Comparison of ENCODE assay signal across 9 cellular contexts in genomic region chr13:110911880-110912279, GRCh38. TPM values are rescaled to one million over a fixed set of nuclear protein-coding genes. Genes with fewer than 3 reads are reported as not detected.
DNase-seq lines count a peak whose midpoint lies in the region; ATAC-seq and TF ChIP-seq lines count a peak whose summit lies in the region.
"Had no signal": no experiment of that assay in that cellular context is flagged by ENCODE, and none has a peak within 500 bp of the region (broad histone marks: within the 10 kb centered on the region; RNA-seq: fewer than 3 reads in every experiment).

No MANE protein-coding gene starts in this region.

- TF ChIP-seq EP300 in sigmoid colon (IDR thresholded peaks at IDR 0.05), result no peak

- no peaks in the 10 kb centered on the region for H3K9me2 ChIP-seq in HCT116 (ENCODE audit: insufficient read depth)

- peak overlapping the region; percentile 98 for H3K9ac ChIP-seq in HCT116 (ENCODE audit: low read length)

- ATAC-seq in HCT116 (no peak), GM21737 (IDR thresholded peaks at IDR 0.05; ENCODE audit: unreplicated experiment) (no peak), GM21447 (IDR thresholded peaks at IDR 0.05; ENCODE audit: unreplicated experiment) (no peak)

- intact Hi-C loops in HCT116 (cut with micrococcal nuclease), result loop anchor here (10.0 kb wide), 1 partner anchor 133 kb away; no protein-coding TSS in a partner anchor
- intact Hi-C loops in sigmoid colon (cut with DNase I), result loop anchor here (5.0 kb wide), 1 partner anchor 295 kb away; the partner anchor contains the start of gene NAXD

- peak overlapping the region; percentile 100 for H3K27ac ChIP-seq in HCT116 (ENCODE audit: low read depth, low read length)
- H3K27ac ChIP-seq in sigmoid colon, result peak overlapping the region; percentile 98 to 100 (median 100)

- H3K9me3 ChIP-seq in HCT116 (ENCODE audit: control insufficient read depth in 1 of 2, insufficient read depth in 1 of 2, low read depth in 1 of 2, low read length in 2 of 2) (no peaks in the 10 kb centered on the region), sigmoid colon (no peaks in the 10 kb centered on the region)
- H3K9me3 ChIP-seq: spleen had no signal

- H3K79me2 ChIP-seq in HCT116 (ENCODE audit: insufficient read depth, low read length), result peaks cover 79% of the 10 kb centered on the region

- TF ChIP-seq RAD21 in HCT116 (IDR thresholded peaks at IDR 0.05; ENCODE audit: low read depth), result no peak

- peaks cover 37% of the 10 kb centered on the region; the same call in 1 of the 2 replicates for H4K20me1 ChIP-seq in HCT116 (ENCODE audit: insufficient read depth)

- DNase-seq in HCT116 (ENCODE audit: low read depth, low spot score) (no peak), RPMI7951 (ENCODE audit: low read depth) (peak; percentile 72), epithelial cell of proximal tubule (ENCODE audit: low read depth) (no peak), sigmoid colon (no peak), SK-N-DZ (ENCODE audit: low spot score) (no peak)
- DNase-seq: NCI-H748 treated with DMSO at 0.1 percent for 48 hours had no signal

- H3K4me1 ChIP-seq in HCT116 (ENCODE audit: control insufficient read depth in 1 of 2, insufficient read depth in 2 of 2, low read length in 2 of 2) (peaks cover 58 to 73% of the 10 kb centered on the region in 2 experiments), sigmoid colon (peaks cover 0 to 74% (median 67%) of the 10 kb centered on the region in 4 donors)

- CTCF ChIA-PET in HCT116 (lab: Charles Lee), result no interaction called here

- no peak for TF ChIP-seq POLR2A in HCT116 (IDR thresholded peaks at IDR 0.05; ENCODE audit: borderline replicate concordance, extremely low read depth, insufficient read depth, insufficient read length)
- no peak for TF ChIP-seq POLR2A in sigmoid colon (IDR thresholded peaks at IDR 0.05)

- H3K36me3 ChIP-seq in HCT116 (ENCODE audit: control insufficient read depth in 1 of 2, insufficient read depth in 2 of 2, low read length in 2 of 2), result peaks cover 0 to 50% of the 10 kb centered on the region in 2 experiments; a peak in 3 of 4 replicates
- H3K36me3 ChIP-seq in sigmoid colon, result peaks cover 0 to 12% (median 2%) of the 10 kb centered on the region in 4 donors

- TF ChIP-seq CTCF in HCT116 (IDR thresholded peaks at IDR 0.05 in 2 of 3, conservative IDR thresholded peaks at IDR 0.05 in 1 of 3; ENCODE audit: borderline replicate concordance in 1 of 3, insufficient read depth in 1 of 3, low read depth in 2 of 3, low read length in 2 of 3), result no peak
- no peak for TF ChIP-seq CTCF in epithelial cell of proximal tubule (conservative IDR thresholded peaks at IDR 0.05; ENCODE audit: low read depth, low read length)
- no peak for TF ChIP-seq CTCF in sigmoid colon (IDR thresholded peaks at IDR 0.05)

- H3K4me3 ChIP-seq in HCT116 (replicated peaks in 1 of 2; ENCODE audit: low read depth in 1 of 2, low read length in 2 of 2), result peak overlapping the region; percentile 92 to 95
- peak overlapping the region; percentile 94 for H3K4me3 ChIP-seq in epithelial cell of proximal tubule (ENCODE audit: low read depth, low read length)
- H3K4me3 ChIP-seq in sigmoid colon, result peak overlapping the region in 1 of 4 donors; percentile 81

- POLR2A ChIA-PET in HCT116 (lab: Charles Lee), result no interaction called here

- RAD21 ChIA-PET in HCT116 (lab: Charles Lee; ENCODE audit: low non-redundant PET in 1 of 2, low total read pairs in 2 of 2, uncharacterized antibody in 2 of 2, unreplicated experiment in 2 of 2), result no interaction called here

- BruUV-seq in HCT116 (replicated peaks; lab: Mats Ljungman, UMichigan), result no TSS peak

- H3K27me3 ChIP-seq in HCT116 (ENCODE audit: insufficient read depth, low read length), result no peaks in the 10 kb centered on the region
- no peaks in the 10 kb centered on the region for H3K27me3 ChIP-seq in sigmoid colon
- H3K27me3 ChIP-seq: spleen had no signal

- 67 to 80% methylated on average over 2 of the region's 2 CpGs for WGBS in sigmoid colon, 2 donors

- H2AFZ ChIP-seq in HCT116 (ENCODE audit: low read depth, low read length, poor library complexity, severe bottlenecking), result no peak overlapping the region

- peak overlapping the region; percentile 91 for H3K4me2 ChIP-seq in HCT116 (ENCODE audit: low read length)

TF ChIP-seq in HCT116, 20 proteins besides CTCF, POLR2A, EP300 and RAD21:
- no peak for TF ChIP-seq ZNF274 (IDR thresholded peaks at IDR 0.05; ENCODE audit: low read depth, low read length)
- TF ChIP-seq ATF3 (IDR thresholded peaks at IDR 0.05), result no peak
- no peak for TF ChIP-seq CEBPB (IDR thresholded peaks at IDR 0.05; ENCODE audit: low read depth)
- TF ChIP-seq ZBTB33 (IDR thresholded peaks at IDR 0.05; ENCODE audit: extremely low read depth, insufficient replicate concordance, low read length), result no peak
- no peak for TF ChIP-seq CBX3 (IDR thresholded peaks at IDR 0.05; ENCODE audit: low read depth)
- TF ChIP-seq ZFX (IDR thresholded peaks at IDR 0.05), result no peak
- TF ChIP-seq EZH2 (IDR thresholded peaks at IDR 0.05), result no peak
- TF ChIP-seq REST (IDR thresholded peaks at IDR 0.05; ENCODE audit: low read depth), result no peak
- no peak for TF ChIP-seq FOSL1 (IDR thresholded peaks at IDR 0.05; ENCODE audit: low read depth)
- TF ChIP-seq JUND (IDR thresholded peaks at IDR 0.05), result no peak
- TF ChIP-seq SP1 (IDR thresholded peaks at IDR 0.05; ENCODE audit: low read depth), result no peak
- no peak for TF ChIP-seq SIN3A (IDR thresholded peaks at IDR 0.05; ENCODE audit: low read depth)

RNA-seq across cellular contexts. Expression of gene ANKRD10, which starts 3.0 kb away (rescaled TPM):
- total RNA-seq in HCT116 (2021; ENCODE audit: unreplicated experiment) (173 TPM), epithelial cell of proximal tubule (36.5 and 54.9 TPM in 2 replicates), sigmoid colon (100 to 1,000 TPM; 141 to 179 (median 150) TPM)
- polyA plus RNA-seq in HCT116 (2012), result 96.3 and 102 TPM in 2 replicates
- total RNA-seq in RPMI7951 (2014; rRNA removed; shearing (Covaris generic)), result 43.8 and 44.7 TPM in 2 replicates
- polyA plus RNA-seq in sigmoid colon, result 10 to 100 TPM; 41.4 to 73.0 (median 44.9) TPM
- polyA plus RNA-seq in SK-N-DZ (2014; cell fraction: cytosol; rRNA removed), result 103 and 125 TPM in 2 replicates
- polyA plus RNA-seq in SK-N-DZ (2014; cell fraction: nucleus; rRNA removed), result 331 and 363 TPM in 2 replicates
